In the genomic region with DNA sequence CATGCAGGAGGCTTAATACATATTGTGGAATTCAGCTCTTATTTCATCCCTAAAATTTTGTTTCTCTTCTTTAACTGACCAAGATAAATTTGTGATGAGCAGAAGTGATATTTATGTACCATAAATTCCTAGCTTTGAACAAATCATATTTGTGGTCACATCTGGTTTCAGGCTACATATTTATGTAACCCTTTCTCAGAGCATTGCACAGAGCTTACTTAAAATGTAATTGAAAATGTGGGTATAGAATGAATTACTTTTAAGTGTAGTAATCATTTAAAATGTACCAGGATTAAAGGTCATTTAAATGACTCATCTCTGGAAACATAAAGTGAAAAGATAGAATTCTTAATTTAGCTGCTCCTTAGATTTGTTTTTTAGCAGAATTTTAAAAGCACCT, we compare ENCODE assay signal across 20 cellular contexts.
DNase-seq lines count a peak whose midpoint lies in the region; ATAC-seq and TF ChIP-seq lines count a peak whose summit lies in the region.
"Had no signal": no experiment of that assay in that cellular context is flagged by ENCODE, and none has a peak within 500 bp of the region (broad histone marks: within the 10 kb centered on the region; RNA-seq: fewer than 3 reads in every experiment).

No MANE protein-coding gene starts in this region.

- no peak overlapping the region for H3K27ac ChIP-seq in hepatocyte
- H3K27ac ChIP-seq: gastrocnemius medialis had no signal

- H3K4me1 ChIP-seq in hepatocyte (ENCODE audit: insufficient read depth) = no peaks in the 10 kb centered on the region
- H3K4me1 ChIP-seq: gastrocnemius medialis had no signal

- H3K4me3 ChIP-seq in AG04449 (ENCODE audit: low read depth, low read length) = no peak overlapping the region
- H3K4me3 ChIP-seq in fibroblast of the aortic adventitia (ENCODE audit: low read depth, low read length) = no peak overlapping the region
- no peak overlapping the region for H3K4me3 ChIP-seq in hepatocyte
- H3K4me3 ChIP-seq: gastrocnemius medialis had no signal

- POLR2A ChIA-PET in AG04449 (lab: Yijun Ruan, JAX) = interaction anchor here (0.6 to 2.1 kb wide), 11 partner anchors 12 to 217 kb away, joined by 3 to 16 read pairs (median 4); a partner anchor contains a TSS

- H3K4me1 Mint-ChIP-seq in glutamatergic neuron (ENCODE audit: low read depth, unreplicated experiment) = peaks cover 7% of the 10 kb centered on the region
- H3K4me1 Mint-ChIP-seq: stimulated activated naive CD8-positive, alpha-beta T cell treated with anti-CD3 and anti-CD28 coated beads, Interleukin-15, amount 100 ng/mL, for 72 hours had no signal

- H4K20me1 ChIP-seq in hepatocyte (ENCODE audit: insufficient read depth, poor library complexity, severe bottlenecking) = no peaks in the 10 kb centered on the region

- H3K27ac Mint-ChIP-seq in glutamatergic neuron (ENCODE audit: unreplicated experiment) = no peak overlapping the region
- H3K27ac Mint-ChIP-seq: activated T-cell treated with anti-CD3 and anti-CD28 coated beads, Interleukin-2, amount 50 U/mL, for 24 hours; natural killer cell treated with Interleukin-12 subunit alpha and Interleukin-12 subunit beta and Interleukin-15 and Interleukin-18, amount 100 ng/mL, for 72 hours; stimulated activated naive CD8-positive, alpha-beta T cell treated with anti-CD3 and anti-CD28 coated beads, Interleukin-15, amount 100 ng/mL, for 72 hours had no signal

- no peaks in the 10 kb centered on the region for H3K9me3 ChIP-seq in hepatocyte (ENCODE audit: low read depth)
- H3K9me3 ChIP-seq: gastrocnemius medialis had no signal

- no peak overlapping the region for H3K4me3 Mint-ChIP-seq in glutamatergic neuron (ENCODE audit: unreplicated experiment)
- H3K4me3 Mint-ChIP-seq: activated T-cell treated with anti-CD3 and anti-CD28 coated beads, Interleukin-2, amount 50 U/mL, for 24 hours; natural killer cell treated with Interleukin-12 subunit alpha and Interleukin-12 subunit beta and Interleukin-15 and Interleukin-18, amount 100 ng/mL, for 72 hours; stimulated activated naive CD8-positive, alpha-beta T cell treated with anti-CD3 and anti-CD28 coated beads, Interleukin-15, amount 100 ng/mL, for 72 hours had no signal

- DNase-seq in AG04449 (ENCODE audit: low read depth, low spot score) = peak; percentile 88
- peak; percentile 65 for DNase-seq in HS-27A (ENCODE audit: low read depth)
- DNase-seq in amniotic epithelial cell (ENCODE audit: low read depth) = peak; percentile 85
- DNase-seq in fibroblast of the aortic adventitia (ENCODE audit: low read depth) = peak; percentile 80
- DNase-seq in hepatocyte (ENCODE audit: low spot score) = no peak
- no peak for DNase-seq in glutamatergic neuron
- DNase-seq: ACHN; activated naive CD4-positive, alpha-beta T cell treated with anti-CD3 and anti-CD28 coated beads, Interleukin-2, amount 50 U/mL, for 16 hours; activated T-cell treated with anti-CD3 and anti-CD28 coated beads, Interleukin-2, amount 50 U/mL, for 24 hours; effector memory CD4-positive, alpha-beta T cell; gastrocnemius medialis; GOT3; MV-4-11; NCI-H2029 treated with DMSO at 0.1 percent for 48 hours; NCI-H524 treated with DMSO at 0.1 percent for 48 hours; stimulated activated CD4-positive, alpha-beta T cell treated with anti-CD3 and anti-CD28 coated beads, Interleukin-15, amount 100 ng/mL, for 24 hours; stimulated activated naive CD8-positive, alpha-beta T cell treated with anti-CD3 and anti-CD28 coated beads, Interleukin-15, amount 100 ng/mL, for 72 hours had no signal

- no peaks in the 10 kb centered on the region for H3K79me2 ChIP-seq in hepatocyte

- no peaks in the 10 kb centered on the region for H3K36me3 ChIP-seq in hepatocyte (replicated peaks; ENCODE audit: insufficient read depth, low read depth)
- H3K36me3 ChIP-seq: gastrocnemius medialis had no signal

- no peak overlapping the region for H3K4me2 ChIP-seq in hepatocyte

- CTCF ChIA-PET in AG04449 (lab: Yijun Ruan, JAX) = interaction anchor here (0.7 to 3.6 kb wide), 10 partner anchors 9 to 255 kb away, joined by 3 to 17 read pairs (median 4); a partner anchor contains a TSS

- H3K9me3 Mint-ChIP-seq in glutamatergic neuron (ENCODE audit: unreplicated experiment) = no peaks in the 10 kb centered on the region
- H3K9me3 Mint-ChIP-seq: activated T-cell treated with anti-CD3 and anti-CD28 coated beads, Interleukin-2, amount 50 U/mL, for 24 hours; natural killer cell treated with Interleukin-12 subunit alpha and Interleukin-12 subunit beta and Interleukin-15 and Interleukin-18, amount 100 ng/mL, for 72 hours had no signal

- no peaks in the 10 kb centered on the region for H3K27me3 Mint-ChIP-seq in glutamatergic neuron (ENCODE audit: unreplicated experiment)

- ATAC-seq in HG03175 (IDR thresholded peaks at IDR 0.05; ENCODE audit: unreplicated experiment) (no peak), HG02610 (IDR thresholded peaks at IDR 0.05; ENCODE audit: unreplicated experiment) (no peak)
- ATAC-seq: gastrocnemius medialis; natural killer cell treated with Interleukin-12 subunit alpha and Interleukin-12 subunit beta and Interleukin-15 and Interleukin-18, amount 100 ng/mL, for 72 hours; stimulated activated naive CD8-positive, alpha-beta T cell treated with anti-CD3 and anti-CD28 coated beads, Interleukin-15, amount 100 ng/mL, for 72 hours had no signal

- H3K27me3 ChIP-seq in hepatocyte = no peaks in the 10 kb centered on the region
- H3K27me3 ChIP-seq: gastrocnemius medialis had no signal

- TF ChIP-seq CTCF in AG04449 (IDR thresholded peaks at IDR 0.05; ENCODE audit: insufficient read depth, low read length, missing control alignments) (no peak), fibroblast of the aortic adventitia (IDR thresholded peaks at IDR 0.05; ENCODE audit: insufficient read depth, low read length) (no peak), hepatocyte (IDR thresholded peaks at IDR 0.05; ENCODE audit: poor library complexity) (no peak), glutamatergic neuron (IDR thresholded peaks at IDR 0.05; ENCODE audit: partially characterized antibody, unreplicated experiment) (no peak)

- H2AFZ ChIP-seq in hepatocyte = no peak overlapping the region

- H3K36me3 Mint-ChIP-seq in glutamatergic neuron (ENCODE audit: unreplicated experiment) = no peaks in the 10 kb centered on the region
- H3K36me3 Mint-ChIP-seq: natural killer cell treated with Interleukin-12 subunit alpha and Interleukin-12 subunit beta and Interleukin-15 and Interleukin-18, amount 100 ng/mL, for 72 hours had no signal

- no peaks in the 10 kb centered on the region for H3K9me2 ChIP-seq in hepatocyte (replicated peaks; ENCODE audit: insufficient read depth)

Comparison
In these comparisons a context has a peak if more than half of its experiments do, and no peak if none do; other contexts are left out.
1. DNase-seq: peak in AG04449 (single experiment), HS-27A (single experiment), amniotic epithelial cell (single experiment) and fibroblast of the aortic adventitia (single experiment); none in hepatocyte (single experiment) and glutamatergic neuron (single experiment).